ENCODE assay signal across 11 cellular contexts in the genomic region with DNA sequence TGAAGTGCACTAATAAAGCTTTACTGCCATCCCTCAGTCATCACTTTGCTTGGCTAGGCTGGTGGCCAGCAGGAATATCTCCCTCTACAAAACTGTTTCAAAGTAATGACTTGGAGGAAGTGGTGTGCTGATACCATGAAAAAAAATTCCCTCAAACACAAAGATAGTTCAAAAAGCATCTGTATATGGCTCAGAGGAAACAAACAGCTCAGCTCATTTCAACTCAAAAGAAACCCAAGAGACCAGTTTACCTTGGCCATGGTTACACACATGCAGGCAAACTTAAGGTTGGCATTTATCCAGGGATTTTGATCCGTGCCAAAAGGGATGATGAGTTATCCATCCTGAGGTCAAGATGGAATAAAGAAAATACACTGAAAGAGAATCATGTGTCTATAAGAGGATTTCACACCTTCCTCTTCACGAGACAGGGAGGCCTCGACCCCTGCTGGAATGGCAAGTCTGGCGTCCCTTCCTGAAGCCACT. TPM values are rescaled to one million over a fixed set of nuclear protein-coding genes. Genes with fewer than 3 reads are reported as not detected.
A peak's percentile ranks its signal among the peaks of the same experiment; 100 is the strongest.
DNase-seq lines count a peak whose midpoint lies in the region; ATAC-seq and TF ChIP-seq lines count a peak whose summit lies in the region.
"Had no signal": no experiment of that assay in that cellular context is flagged by ENCODE, and none has a peak within 500 bp of the region (broad histone marks: within the 10 kb centered on the region; RNA-seq: fewer than 3 reads in every experiment).

No MANE protein-coding gene starts in this region.

- TF ChIP-seq EP300 in suprapubic skin (IDR thresholded peaks at IDR 0.05): no peak

- H3K4me1 Mint-ChIP-seq in activated CD8-positive, alpha-beta memory T cell treated with anti-CD3 and anti-CD28 coated beads, Interleukin-2, amount 10 ng/mL, durations not matched to agents 7 days and 5 days: peaks cover 87% of the 10 kb centered on the region
- H3K4me1 Mint-ChIP-seq in T-helper 17 cell: peaks cover 60% of the 10 kb centered on the region

- H3K4me3 ChIP-seq in fibroblast of pulmonary artery (replicated peaks; ENCODE audit: low read depth, low read length) (no peak overlapping the region), suprapubic skin (no peak overlapping the region)
- H3K4me3 ChIP-seq: pancreas had no signal

- peak overlapping the region; percentile 63 for H3K27ac ChIP-seq in suprapubic skin
- H3K27ac ChIP-seq: pancreas had no signal

- H3K36me3 ChIP-seq in suprapubic skin: no peaks in the 10 kb centered on the region
- H3K36me3 ChIP-seq: pancreas had no signal

- peak; percentile 29 for ATAC-seq in activated CD8-positive, alpha-beta memory T cell treated with anti-CD3 and anti-CD28 coated beads, Interleukin-2, amount 10 ng/mL, durations not matched to agents 7 days and 5 days
- ATAC-seq in T-helper 17 cell (peak; percentile 80), GM18498 (IDR thresholded peaks at IDR 0.05; ENCODE audit: unreplicated experiment) (no peak), HG03095 (IDR thresholded peaks at IDR 0.05; ENCODE audit: unreplicated experiment) (no peak)

- CTCF ChIA-PET in activated CD8-positive, alpha-beta memory T cell treated with anti-CD3 and anti-CD28 coated beads, Interleukin-2, amount 10 ng/mL, durations not matched to agents 7 days and 5 days (lab: Charles Lee): interaction anchor here (1.5 to 6.4 kb wide), 6 partner anchors 7 to 82 kb away, joined by 3 to 51 read pairs (median 14); partner anchors contain the start of gene WIPF1

- TF ChIP-seq CTCF in fibroblast of pulmonary artery (IDR thresholded peaks at IDR 0.05; ENCODE audit: low read length, missing control alignments) (no peak), suprapubic skin (IDR thresholded peaks at IDR 0.05) (no peak)

- 52% methylated on average over 4 of the region's 4 CpGs for WGBS in suprapubic skin

- H3K27me3 Mint-ChIP-seq in activated CD8-positive, alpha-beta memory T cell treated with anti-CD3 and anti-CD28 coated beads, Interleukin-2, amount 10 ng/mL, durations not matched to agents 7 days and 5 days: no peaks in the 10 kb centered on the region
- no peaks in the 10 kb centered on the region for H3K27me3 Mint-ChIP-seq in T-helper 17 cell

- no peak for TF ChIP-seq POLR2A in suprapubic skin (IDR thresholded peaks at IDR 0.05)

- peak; percentile 50 for DNase-seq in activated CD8-positive, alpha-beta memory T cell treated with anti-CD3 and anti-CD28 coated beads, Interleukin-2, amount 10 ng/mL, durations not matched to agents 7 days and 5 days
- no peak for DNase-seq in activated CD8-positive, alpha-beta memory T cell treated with anti-CD3 and anti-CD28 coated beads, Interleukin-2, amount 50 U/mL, for 48 hours
- no peak for DNase-seq in T-helper 17 cell
- DNase-seq in fibroblast of pulmonary artery (ENCODE audit: low read depth): peak; percentile 82
- no peak for DNase-seq in suprapubic skin (ENCODE audit: low spot score in 2 of 2)
- DNase-seq in LoVo (ENCODE audit: low spot score): no peak
- DNase-seq: Caco-2, pancreas, SIG-M5 had no signal

- peak overlapping the region; percentile 78 for H3K27ac Mint-ChIP-seq in activated CD8-positive, alpha-beta memory T cell treated with anti-CD3 and anti-CD28 coated beads, Interleukin-2, amount 10 ng/mL, durations not matched to agents 7 days and 5 days
- peak overlapping the region; percentile 90 for H3K27ac Mint-ChIP-seq in T-helper 17 cell

- no peaks in the 10 kb centered on the region for H3K9me3 Mint-ChIP-seq in activated CD8-positive, alpha-beta memory T cell treated with anti-CD3 and anti-CD28 coated beads, Interleukin-2, amount 10 ng/mL, durations not matched to agents 7 days and 5 days (ENCODE audit: low read depth)

- no peaks in the 10 kb centered on the region for H3K9me3 ChIP-seq in T-helper 17 cell (ENCODE audit: control insufficient read depth, low read length, poor library complexity, severe bottlenecking)
- no peaks in the 10 kb centered on the region for H3K9me3 ChIP-seq in suprapubic skin
- H3K9me3 ChIP-seq: Caco-2, pancreas had no signal

- no peaks in the 10 kb centered on the region for H3K27me3 ChIP-seq in suprapubic skin
- H3K27me3 ChIP-seq: pancreas had no signal

- peaks cover 43% of the 10 kb centered on the region for H3K4me1 ChIP-seq in suprapubic skin
- H3K4me1 ChIP-seq: Caco-2 had no signal

- peak overlapping the region; percentile 9 for H3K4me3 Mint-ChIP-seq in activated CD8-positive, alpha-beta memory T cell treated with anti-CD3 and anti-CD28 coated beads, Interleukin-2, amount 10 ng/mL, durations not matched to agents 7 days and 5 days
- peak overlapping the region; percentile 43 for H3K4me3 Mint-ChIP-seq in T-helper 17 cell

- peaks cover 60% of the 10 kb centered on the region for H3K36me3 Mint-ChIP-seq in activated CD8-positive, alpha-beta memory T cell treated with anti-CD3 and anti-CD28 coated beads, Interleukin-2, amount 10 ng/mL, durations not matched to agents 7 days and 5 days
- H3K36me3 Mint-ChIP-seq in T-helper 17 cell (ENCODE audit: low read depth): peaks cover 4% of the 10 kb centered on the region

RNA-seq across cellular contexts. Expression of gene WIPF1, which starts 18.4 kb away (rescaled TPM):
- 100 to 1,000 TPM; 465 to 588 TPM for total RNA-seq in activated CD8-positive, alpha-beta memory T cell treated with anti-CD3 and anti-CD28 coated beads, Interleukin-2, amount 10 ng/mL, durations not matched to agents 7 days and 5 days
- 100 to 1,000 TPM; 368 to 424 TPM for total RNA-seq in T-helper 17 cell
- 10 to 100 TPM in 1 of 4 donors, 1 to 10 TPM in 3; 4.8 to 21.8 (median 7.3) TPM for total RNA-seq in suprapubic skin

Comparison
In these comparisons a context has a peak if more than half of its experiments do, and no peak if none do; other contexts are left out.
1. DNase-seq: peak in activated CD8-positive, alpha-beta memory T cell treated with anti-CD3 and anti-CD28 coated beads, Interleukin-2, amount 10 ng/mL, durations not matched to agents 7 days and 5 days (single experiment) and fibroblast of pulmonary artery (single experiment); none in activated CD8-positive, alpha-beta memory T cell treated with anti-CD3 and anti-CD28 coated beads, Interleukin-2, amount 50 U/mL, for 48 hours (single experiment), T-helper 17 cell (0 of 3), suprapubic skin (0 of 2) and LoVo (single experiment).
2. ATAC-seq: peak in activated CD8-positive, alpha-beta memory T cell treated with anti-CD3 and anti-CD28 coated beads, Interleukin-2, amount 10 ng/mL, durations not matched to agents 7 days and 5 days (single experiment) and T-helper 17 cell (single experiment); none in GM18498 (single experiment) and HG03095 (single experiment).
3. RNA of gene WIPF1, which starts 18.4 kb away (total RNA-seq): 465 to 588 TPM in activated CD8-positive, alpha-beta memory T cell treated with anti-CD3 and anti-CD28 coated beads, Interleukin-2, amount 10 ng/mL, durations not matched to agents 7 days and 5 days and 368 to 424 TPM in T-helper 17 cell; 4.8 to 21.8 TPM in suprapubic skin; every median in the first group is over 10 times any median in the second.